Comparison of ENCODE assay signal across 9 cellular contexts in the genomic region with DNA sequence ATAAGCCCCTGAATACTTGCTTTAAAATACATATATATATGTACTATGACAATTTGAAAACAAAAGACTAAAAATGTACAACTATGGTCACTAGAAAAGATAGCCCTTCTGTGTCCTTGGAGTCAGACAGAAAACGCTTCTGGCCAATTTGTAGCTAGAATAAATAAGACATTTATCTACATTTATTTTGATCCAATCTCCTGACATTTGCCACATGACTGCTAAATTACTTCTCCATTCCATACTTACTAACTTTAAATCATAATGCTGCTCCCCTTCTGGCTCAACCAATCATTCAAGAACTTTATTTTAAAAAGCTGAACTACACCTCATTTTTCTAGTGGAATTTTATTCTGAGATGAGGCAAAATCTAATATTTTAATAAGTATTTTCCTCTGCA.
DNase-seq lines count a peak whose midpoint lies in the region; TF ChIP-seq lines count a peak whose summit lies in the region.
"Had no signal": no experiment of that assay in that cellular context is flagged by ENCODE, and none has a peak within 500 bp of the region (broad histone marks: within the 10 kb centered on the region; RNA-seq: fewer than 3 reads in every experiment).

No MANE protein-coding gene starts in this region.

- H3K27me3 ChIP-seq in layer of hippocampus (ENCODE audit: control insufficient read depth, insufficient read depth, low read length), result no peaks in the 10 kb centered on the region
- H3K27me3 ChIP-seq in suprapubic skin, result no peaks in the 10 kb centered on the region
- H3K27me3 ChIP-seq in colonic mucosa, result no peaks in the 10 kb centered on the region
- H3K27me3 ChIP-seq: SJSA1 had no signal

- 44% methylated on average over 1 of the region's 1 CpG for WGBS in suprapubic skin

- peaks cover 92% of the 10 kb centered on the region for H3K4me1 Mint-ChIP-seq in activated naive CD4-positive, alpha-beta T cell treated with anti-CD3 and anti-CD28 coated beads, Interleukin-2, amount 50 U/mL, for 24 hours
- peaks cover 72% of the 10 kb centered on the region for H3K4me1 Mint-ChIP-seq in activated T-helper 1 cell treated with anti-CD3 and anti-CD28 coated beads, Interleukin-12 subunit alpha, Interleukin-12 subunit beta, Interleukin-2, Interleukin-4 antibody, amounts not matched to agents 30 ng/mL and 10 ng/mL and 1 ng/mL, durations not matched to agents 14 hours and 24 hours and 36 hours (ENCODE audit: low read depth)

- no peaks in the 10 kb centered on the region for H3K36me3 Mint-ChIP-seq in activated naive CD4-positive, alpha-beta T cell treated with anti-CD3 and anti-CD28 coated beads, Interleukin-2, amount 50 U/mL, for 24 hours
- peaks cover 15% of the 10 kb centered on the region for H3K36me3 Mint-ChIP-seq in activated T-helper 1 cell treated with anti-CD3 and anti-CD28 coated beads, Interleukin-12 subunit alpha, Interleukin-12 subunit beta, Interleukin-2, Interleukin-4 antibody, amounts not matched to agents 30 ng/mL and 10 ng/mL and 1 ng/mL, durations not matched to agents 14 hours and 24 hours and 36 hours (ENCODE audit: low read depth)

- H3K36me3 ChIP-seq in suprapubic skin, result no peaks in the 10 kb centered on the region
- no peaks in the 10 kb centered on the region for H3K36me3 ChIP-seq in colonic mucosa
- H3K36me3 ChIP-seq: SJSA1 had no signal

- peak overlapping the region; percentile 12 for H3K4me3 Mint-ChIP-seq in activated naive CD4-positive, alpha-beta T cell treated with anti-CD3 and anti-CD28 coated beads, Interleukin-2, amount 50 U/mL, for 24 hours
- no peak overlapping the region for H3K4me3 Mint-ChIP-seq in activated T-helper 1 cell treated with anti-CD3 and anti-CD28 coated beads, Interleukin-12 subunit alpha, Interleukin-12 subunit beta, Interleukin-2, Interleukin-4 antibody, amounts not matched to agents 30 ng/mL and 10 ng/mL and 1 ng/mL, durations not matched to agents 14 hours and 24 hours and 36 hours

- intact Hi-C loops in activated T-helper 1 cell treated with anti-CD3 and anti-CD28 coated beads, Interleukin-12 subunit alpha, Interleukin-12 subunit beta, Interleukin-2, Interleukin-4 antibody, amounts not matched to agents 30 ng/mL and 10 ng/mL and 1 ng/mL, durations not matched to agents 14 hours and 24 hours and 36 hours (cut with micrococcal nuclease), result no loop called here
- intact Hi-C loops in colonic mucosa (cut with DNase I), result no loop called here

- TF ChIP-seq CTCF in suprapubic skin (IDR thresholded peaks at IDR 0.05) (no peak), colonic mucosa (IDR thresholded peaks at IDR 0.05) (no peak)

- no peak for DNase-seq in activated naive CD4-positive, alpha-beta T cell (lab: John Stamatoyannopoulos, UW)
- no peak for DNase-seq in activated T-helper 1 cell treated with anti-CD3 and anti-CD28 coated beads, Interleukin-12 subunit alpha, Interleukin-12 subunit beta, Interleukin-2, Interleukin-4 antibody, amounts not matched to agents 30 ng/mL and 10 ng/mL and 1 ng/mL, durations not matched to agents 14 hours and 24 hours and 36 hours (ENCODE audit: low spot score)
- no peak for DNase-seq in suprapubic skin (ENCODE audit: low spot score in 2 of 2)
- no peak for DNase-seq in colonic mucosa
- no peak for DNase-seq in NCI-H2227 (lab: John Stamatoyannopoulos, UW; ENCODE audit: unreplicated experiment)
- no peak for DNase-seq in NCI-H2081 (lab: John Stamatoyannopoulos, UW)

- no peaks in the 10 kb centered on the region for H3K27me3 Mint-ChIP-seq in activated naive CD4-positive, alpha-beta T cell treated with anti-CD3 and anti-CD28 coated beads, Interleukin-2, amount 50 U/mL, for 24 hours
- no peaks in the 10 kb centered on the region for H3K27me3 Mint-ChIP-seq in activated T-helper 1 cell treated with anti-CD3 and anti-CD28 coated beads, Interleukin-12 subunit alpha, Interleukin-12 subunit beta, Interleukin-2, Interleukin-4 antibody, amounts not matched to agents 30 ng/mL and 10 ng/mL and 1 ng/mL, durations not matched to agents 14 hours and 24 hours and 36 hours (ENCODE audit: insufficient read depth)

- no peak for TF ChIP-seq EP300 in suprapubic skin (IDR thresholded peaks at IDR 0.05)

- H3K27ac Mint-ChIP-seq in activated naive CD4-positive, alpha-beta T cell treated with anti-CD3 and anti-CD28 coated beads, Interleukin-2, amount 50 U/mL, for 24 hours, result peak overlapping the region; percentile 95
- peak overlapping the region; percentile 22 for H3K27ac Mint-ChIP-seq in activated T-helper 1 cell treated with anti-CD3 and anti-CD28 coated beads, Interleukin-12 subunit alpha, Interleukin-12 subunit beta, Interleukin-2, Interleukin-4 antibody, amounts not matched to agents 30 ng/mL and 10 ng/mL and 1 ng/mL, durations not matched to agents 14 hours and 24 hours and 36 hours

- no peaks in the 10 kb centered on the region for H3K9me3 ChIP-seq in suprapubic skin
- H3K9me3 ChIP-seq in colonic mucosa, result no peaks in the 10 kb centered on the region
- H3K9me3 ChIP-seq: SJSA1 had no signal

- H3K27ac ChIP-seq in layer of hippocampus (ENCODE audit: low read depth, low read length), result peak overlapping the region; percentile 94
- H3K27ac ChIP-seq in suprapubic skin, result no peak overlapping the region
- no peak overlapping the region for H3K27ac ChIP-seq in colonic mucosa

- H3K4me3 ChIP-seq in suprapubic skin, result peak overlapping the region; percentile 48
- H3K4me3 ChIP-seq in colonic mucosa, result no peak overlapping the region

- no peak overlapping the region for H3K9ac ChIP-seq in colonic mucosa (ENCODE audit: low read depth in 2 of 2, low read length in 2 of 2)

- no peaks in the 10 kb centered on the region for H3K9me3 Mint-ChIP-seq in activated naive CD4-positive, alpha-beta T cell treated with anti-CD3 and anti-CD28 coated beads, Interleukin-2, amount 50 U/mL, for 24 hours
- no peaks in the 10 kb centered on the region for H3K9me3 Mint-ChIP-seq in activated T-helper 1 cell treated with anti-CD3 and anti-CD28 coated beads, Interleukin-12 subunit alpha, Interleukin-12 subunit beta, Interleukin-2, Interleukin-4 antibody, amounts not matched to agents 30 ng/mL and 10 ng/mL and 1 ng/mL, durations not matched to agents 14 hours and 24 hours and 36 hours

- TF ChIP-seq POLR2A in suprapubic skin (IDR thresholded peaks at IDR 0.05), result no peak

- H3K4me1 ChIP-seq in suprapubic skin (peaks cover 57% of the 10 kb centered on the region), colonic mucosa (peaks cover 40% of the 10 kb centered on the region)
